Comparison of ENCODE assay signal across 1 cellular context in genomic region chr19:2488942-2489731, GRCh38.
TF ChIP-seq lines count a peak whose summit lies in the region.

No MANE protein-coding gene starts in this region.

TF ChIP-seq in HepG2, 621 proteins besides CTCF, POLR2A, EP300 and RAD21 (continued from another document and continues in another):
- TF ChIP-seq MTERF4 (CRISPR knock-in tag; IDR thresholded peaks at IDR 0.05) (no peak), HDAC1 (CRISPR knock-in tag; IDR thresholded peaks at IDR 0.05) (0 out of 2 replicates have a peak, but pooled peaks have one; percentile 35), ZNF770 (CRISPR knock-in tag; IDR thresholded peaks at IDR 0.05) (no peak), ZBTB46 (CRISPR knock-in tag; IDR thresholded peaks at IDR 0.05; ENCODE audit: borderline replicate concordance) (no peak), SAP130 (CRISPR knock-in tag; IDR thresholded peaks at IDR 0.05; ENCODE audit: low read depth) (peak; percentile 13; the same call in 1 of the 2 replicates), ZNF775 (CRISPR knock-in tag; IDR thresholded peaks at IDR 0.05; ENCODE audit: borderline replicate concordance) (no peak), MAX (IDR thresholded peaks at IDR 0.05) (no peak), ZMYM2 (CRISPR knock-in tag; IDR thresholded peaks at IDR 0.05) (peak; percentile 31; the same call in 1 of the 2 replicates), ZNF570 (CRISPR knock-in tag; IDR thresholded peaks at IDR 0.05; ENCODE audit: borderline replicate concordance) (no peak), RARA (CRISPR knock-in tag; IDR thresholded peaks at IDR 0.05) (no peak), NR2F6 (IDR thresholded peaks at IDR 0.05) (no peak), NR2F6 (CRISPR knock-in tag; IDR thresholded peaks at IDR 0.05) (no peak), ZNF781 (CRISPR knock-in tag; IDR thresholded peaks at IDR 0.05; ENCODE audit: borderline replicate concordance, not compliant biosample characterization) (no peak), HNRNPL (IDR thresholded peaks at IDR 0.05; ENCODE audit: low read depth, low read length) (0 out of 2 replicates have a peak, but pooled peaks have one; percentile 64), NFE2L1 (CRISPR knock-in tag; IDR thresholded peaks at IDR 0.05; ENCODE audit: borderline replicate concordance) (0 out of 2 replicates have a peak, but pooled peaks have one; percentile 39), BORCS8-MEF2B (CRISPR knock-in tag; IDR thresholded peaks at IDR 0.05) (no peak), SOX6 (IDR thresholded peaks at IDR 0.05) (no peak), SOX6 (CRISPR knock-in tag; IDR thresholded peaks at IDR 0.05) (no peak), ZFP91 (CRISPR knock-in tag; IDR thresholded peaks at IDR 0.05; ENCODE audit: borderline replicate concordance) (0 out of 2 replicates have a peak, but pooled peaks have one; percentile 22), ZMYM3 (CRISPR knock-in tag; IDR thresholded peaks at IDR 0.05) (peak; percentile 57; the same call in 1 of the 2 replicates), ELF4 (CRISPR knock-in tag; IDR thresholded peaks at IDR 0.05; ENCODE audit: borderline replicate concordance) (no peak), ZNF652 (CRISPR knock-in tag; IDR thresholded peaks at IDR 0.05; ENCODE audit: borderline replicate concordance, low read depth) (no peak), HIC2 (CRISPR knock-in tag; IDR thresholded peaks at IDR 0.05; ENCODE audit: low read depth) (0 out of 2 replicates have a peak, but pooled peaks have one; percentile 39), NKX3-1 (CRISPR knock-in tag; IDR thresholded peaks at IDR 0.05) (no peak), HES4 (CRISPR knock-in tag; IDR thresholded peaks at IDR 0.05; ENCODE audit: borderline replicate concordance) (no peak), ZNF350 (CRISPR knock-in tag; IDR thresholded peaks at IDR 0.05; ENCODE audit: borderline replicate concordance, low read depth) (no peak), BCL3 (CRISPR knock-in tag; IDR thresholded peaks at IDR 0.05) (0 out of 2 replicates have a peak, but pooled peaks have one; percentile 44), FLYWCH1 (CRISPR knock-in tag; IDR thresholded peaks at IDR 0.05) (no peak), ZNF567 (CRISPR knock-in tag; IDR thresholded peaks at IDR 0.05; ENCODE audit: borderline replicate concordance) (no peak), ZBTB20 (CRISPR knock-in tag; IDR thresholded peaks at IDR 0.05; ENCODE audit: borderline replicate concordance, low read depth) (no peak), GPN1 (CRISPR knock-in tag; IDR thresholded peaks at IDR 0.05; ENCODE audit: borderline replicate concordance) (no peak), ZNF768 (CRISPR knock-in tag; IDR thresholded peaks at IDR 0.05) (0 out of 2 replicates have a peak, but pooled peaks have one; percentile 12), ZGPAT (CRISPR knock-in tag; IDR thresholded peaks at IDR 0.05) (no peak), ZNF674 (CRISPR knock-in tag; IDR thresholded peaks at IDR 0.05; ENCODE audit: low read depth) (no peak), CREB1 (IDR thresholded peaks at IDR 0.05) (no peak), CREB1 (CRISPR knock-in tag; IDR thresholded peaks at IDR 0.05) (no peak), SMAD9 (CRISPR knock-in tag; IDR thresholded peaks at IDR 0.05) (no peak), SNAPC5 (CRISPR knock-in tag; IDR thresholded peaks at IDR 0.05; ENCODE audit: borderline replicate concordance) (no peak), ZNF616 (CRISPR knock-in tag; IDR thresholded peaks at IDR 0.05; ENCODE audit: low read depth) (no peak), ATAD3A (CRISPR knock-in tag; IDR thresholded peaks at IDR 0.05) (no peak), MYC (CRISPR knock-in tag; IDR thresholded peaks at IDR 0.05; ENCODE audit: borderline replicate concordance) (0 out of 2 replicates have a peak, but pooled peaks have one; percentile 27), SALL1 (CRISPR knock-in tag; IDR thresholded peaks at IDR 0.05) (0 out of 2 replicates have a peak, but pooled peaks have one; percentile 10), ZNF256 (CRISPR knock-in tag; conservative IDR thresholded peaks at IDR 0.05) (no peak), TCF12 (IDR thresholded peaks at IDR 0.05) (no peak), TCF12 (CRISPR knock-in tag; IDR thresholded peaks at IDR 0.05) (no peak), ZNF800 (CRISPR knock-in tag; IDR thresholded peaks at IDR 0.05) (peak; percentile 14; the same call in 1 of the 2 replicates), ZNF235 (CRISPR knock-in tag; IDR thresholded peaks at IDR 0.05; ENCODE audit: borderline replicate concordance) (no peak), ZSCAN22 (CRISPR knock-in tag; IDR thresholded peaks at IDR 0.05) (no peak), FOSL1 (CRISPR knock-in tag; IDR thresholded peaks at IDR 0.05; ENCODE audit: borderline replicate concordance) (no peak), UBTF (CRISPR knock-in tag; IDR thresholded peaks at IDR 0.05) (peak; percentile 56), ARNT2 (CRISPR knock-in tag; IDR thresholded peaks at IDR 0.05; ENCODE audit: low read depth) (no peak)
